In genomic region chr7:55365103-55365679, GRCh38 we compare ENCODE assay signal across 8 cellular contexts. TPM values are rescaled to one million over a fixed set of nuclear protein-coding genes. Genes with fewer than 3 reads are reported as not detected.
DNase-seq lines count a peak whose midpoint lies in the region; ATAC-seq, FAIRE-seq and TF ChIP-seq lines count a peak whose summit lies in the region.

Gene LANCL2 (plus strand): TSS chr7:55365337. CDS start chr7:55366026, 689 bp downstream.

- H3K27me3 Mint-ChIP-seq in activated T-helper 17 cell treated with anti-CD3 and anti-CD28 coated beads, Interleukin-2, amount 50 U/mL, for 72 hours = no peaks in the 10 kb centered on the region
- H3K27me3 Mint-ChIP-seq in osteocyte (ENCODE audit: unreplicated experiment) = no peaks in the 10 kb centered on the region

- H3K27ac ChIP-seq in ACC112 (ENCODE audit: low read depth, low read length) = peak within 1 kb of the TSS; percentile 84

- DNase-seq in NCI-H2227 treated with DMSO at 0.1 percent for 48 hours (lab: John Stamatoyannopoulos, UW) (peak; percentile 56), frontal cortex (ENCODE audit: low spot score in 2 of 2) (peak; percentile 51 to 68), osteocyte (ENCODE audit: extremely low spot score, unreplicated experiment) (no peak), NCI-H524 treated with DMSO at 0.1 percent for 48 hours (lab: John Stamatoyannopoulos, UW) (no peak)

- H3K27me3 ChIP-seq in ACC112 (ENCODE audit: insufficient read depth, low read length) = no peaks in the 10 kb centered on the region

- no peak for FAIRE-seq in frontal cortex (lab: Jason Lieb, UNC)

- H3K36me3 Mint-ChIP-seq in activated T-helper 17 cell treated with anti-CD3 and anti-CD28 coated beads, Interleukin-2, amount 50 U/mL, for 72 hours (ENCODE audit: low read depth) = peaks cover 14% of the 10 kb centered on the region
- H3K36me3 Mint-ChIP-seq in osteocyte (ENCODE audit: unreplicated experiment) = no peaks in the 10 kb centered on the region

- H3K4me3 ChIP-seq in ACC112 (ENCODE audit: low read depth, low read length) = peak within 1 kb of the TSS; percentile 99

- peaks cover 25% of the 10 kb centered on the region for H3K79me2 ChIP-seq in ACC112 (ENCODE audit: control insufficient read depth, insufficient read depth, low read length, unreplicated experiment)

- peak within 1 kb of the TSS; percentile 95 for H3K4me3 Mint-ChIP-seq in activated T-helper 17 cell treated with anti-CD3 and anti-CD28 coated beads, Interleukin-2, amount 50 U/mL, for 72 hours
- peak within 1 kb of the TSS; percentile 90 for H3K4me3 Mint-ChIP-seq in osteocyte (ENCODE audit: unreplicated experiment)

- H3K27ac Mint-ChIP-seq in activated T-helper 17 cell treated with anti-CD3 and anti-CD28 coated beads, Interleukin-2, amount 50 U/mL, for 72 hours = peak within 1 kb of the TSS; percentile 96
- peak within 1 kb of the TSS; percentile 98 for H3K27ac Mint-ChIP-seq in osteocyte (ENCODE audit: unreplicated experiment)

- no peaks in the 10 kb centered on the region for H3K9me3 Mint-ChIP-seq in activated T-helper 17 cell treated with anti-CD3 and anti-CD28 coated beads, Interleukin-2, amount 50 U/mL, for 72 hours
- no peaks in the 10 kb centered on the region for H3K9me3 Mint-ChIP-seq in osteocyte (ENCODE audit: unreplicated experiment)

- peaks cover 22% of the 10 kb centered on the region for H3K4me1 Mint-ChIP-seq in activated T-helper 17 cell treated with anti-CD3 and anti-CD28 coated beads, Interleukin-2, amount 50 U/mL, for 72 hours
- H3K4me1 Mint-ChIP-seq in osteocyte (ENCODE audit: unreplicated experiment) = peaks cover 9% of the 10 kb centered on the region

- H3K4me1 ChIP-seq in ACC112 (ENCODE audit: control insufficient read depth, insufficient read depth, low read length, unreplicated experiment) = peaks cover 18% of the 10 kb centered on the region

- no peaks in the 10 kb centered on the region for H3K36me3 ChIP-seq in ACC112 (ENCODE audit: insufficient read depth, low read length)

- no peak for TF ChIP-seq CTCF in osteocyte (IDR thresholded peaks at IDR 0.05)

- ATAC-seq in GM18520 (IDR thresholded peaks at IDR 0.05; ENCODE audit: unreplicated experiment) (peak; percentile 1), HG03045 (IDR thresholded peaks at IDR 0.05; ENCODE audit: unreplicated experiment) (peak; percentile 35)
- peak; percentile 44 for ATAC-seq in activated T-helper 17 cell treated with anti-CD3 and anti-CD28 coated beads, Interleukin-2, amount 50 U/mL, for 72 hours (replicated peaks)

- peak within 1 kb of the TSS; percentile 91 for H2AFZ ChIP-seq in ACC112 (ENCODE audit: low read length, unreplicated experiment)

RNA-seq across cellular contexts. Expression of gene LANCL2, which starts in this region (rescaled TPM):
- 1 to 10 TPM; 6.7 to 9.4 TPM for total RNA-seq in activated T-helper 17 cell treated with anti-CD3 and anti-CD28 coated beads, Interleukin-2, amount 50 U/mL, for 72 hours
- 35.1 TPM for total RNA-seq in frontal cortex
- 11.6 and 12.6 TPM in 2 replicates for total RNA-seq in osteocyte

Comparison
In these comparisons a context has a peak if more than half of its experiments do, and no peak if none do; other contexts are left out.
1. DNase-seq: peak in NCI-H2227 treated with DMSO at 0.1 percent for 48 hours (single experiment) and frontal cortex (2 of 2); none in osteocyte (single experiment) and NCI-H524 treated with DMSO at 0.1 percent for 48 hours (single experiment).
2. Peak in every context shown above with its lines, with median percentiles within 50 percentile points of each other: ATAC-seq.